In genomic region chr17:35875439-35876139, GRCh38 we compare ENCODE assay signal across 16 cellular contexts. TPM values are rescaled to one million over a fixed set of nuclear protein-coding genes. Genes with fewer than 3 reads are reported as not detected.
DNase-seq lines count a peak whose midpoint lies in the region; ATAC-seq, FAIRE-seq and TF ChIP-seq lines count a peak whose summit lies in the region.
"Had no signal": no experiment of that assay in that cellular context is flagged by ENCODE, and none has a peak within 500 bp of the region (broad histone marks: within the 10 kb centered on the region; RNA-seq: fewer than 3 reads in every experiment).

No MANE protein-coding gene starts in this region.

- 35% methylated on average over 7 of the region's 7 CpGs for WGBS in right lobe of liver (ENCODE audit: insufficient coverage, low coverage, low lambda C conversion rate, missing lambda C conversion rate)
- WGBS in transverse colon (ENCODE audit: low coverage in 1 of 2), 2 donors, result 62 to 74% methylated on average over 4 to 7 of the region's 7 CpGs

- TF ChIP-seq EP300 in transverse colon (IDR thresholded peaks at IDR 0.05; ENCODE audit: low read depth), result no peak

- H3K4me3 ChIP-seq in right lobe of liver (no peak overlapping the region), transverse colon (no peak overlapping the region)
- H3K4me3 ChIP-seq: skin epidermis had no signal

- POLR2A ChIA-PET in activated CD4-positive, alpha-beta memory T cell treated with anti-CD3 and anti-CD28 coated beads, Interleukin-2, amount 10 ng/mL, durations not matched to agents 7 days and 5 days (lab: Charles Lee), result interaction anchor here (0.5 to 9.4 kb wide), 11 partner anchors 17 to 67 kb away, joined by 3 to 228 read pairs (median 5); partner anchors contain the start of genes RDM1 and TAF15

- peaks cover 39% of the 10 kb centered on the region for H3K36me3 Mint-ChIP-seq in T-helper 1 cell treated with Interleukin-12 subunit alpha and Interleukin-12 subunit beta and Interleukin-4 antibody, amounts not matched to agents 30 μg/mL and 1 μg/mL, for 36 hours (ENCODE audit: low read depth)
- H3K36me3 Mint-ChIP-seq in activated CD4-positive, alpha-beta memory T cell treated with anti-CD3 and anti-CD28 coated beads, Interleukin-2, amount 10 ng/mL, durations not matched to agents 7 days and 5 days (ENCODE audit: low read depth), result peaks cover 75% of the 10 kb centered on the region

- H3K27ac Mint-ChIP-seq in T-helper 1 cell treated with Interleukin-12 subunit alpha and Interleukin-12 subunit beta and Interleukin-4 antibody, amounts not matched to agents 30 μg/mL and 1 μg/mL, for 36 hours, result peak overlapping the region; percentile 53
- peak overlapping the region; percentile 76 for H3K27ac Mint-ChIP-seq in activated CD4-positive, alpha-beta memory T cell treated with anti-CD3 and anti-CD28 coated beads, Interleukin-2, amount 10 ng/mL, durations not matched to agents 7 days and 5 days

- peak overlapping the region; percentile 1 for H3K4me3 Mint-ChIP-seq in T-helper 1 cell treated with Interleukin-12 subunit alpha and Interleukin-12 subunit beta and Interleukin-4 antibody, amounts not matched to agents 30 μg/mL and 1 μg/mL, for 36 hours
- peak overlapping the region; percentile 47 for H3K4me3 Mint-ChIP-seq in activated CD4-positive, alpha-beta memory T cell treated with anti-CD3 and anti-CD28 coated beads, Interleukin-2, amount 10 ng/mL, durations not matched to agents 7 days and 5 days

- H3K27ac ChIP-seq in right lobe of liver (no peak overlapping the region), transverse colon (peak overlapping the region in 1 of 4 donors; percentile 6)

- no peaks in the 10 kb centered on the region for H3K27me3 Mint-ChIP-seq in T-helper 1 cell treated with Interleukin-12 subunit alpha and Interleukin-12 subunit beta and Interleukin-4 antibody, amounts not matched to agents 30 μg/mL and 1 μg/mL, for 36 hours (ENCODE audit: low read depth)
- H3K27me3 Mint-ChIP-seq in activated CD4-positive, alpha-beta memory T cell treated with anti-CD3 and anti-CD28 coated beads, Interleukin-2, amount 10 ng/mL, durations not matched to agents 7 days and 5 days, result no peaks in the 10 kb centered on the region

- TF ChIP-seq CTCF in right lobe of liver (IDR thresholded peaks at IDR 0.05), result no peak
- no peak for TF ChIP-seq CTCF in transverse colon (IDR thresholded peaks at IDR 0.05)

- in situ Hi-C loops in transverse colon (cut with MboI; ENCODE audit: low pct_ligation_motif_present in 1 of 4, low pct_unique_long_range_greater_than_20kb in 1 of 4, low sequenced_read_pairs in 3 of 4), result no loop called here

- CTCF ChIA-PET in activated CD4-positive, alpha-beta memory T cell treated with anti-CD3 and anti-CD28 coated beads, Interleukin-2, amount 10 ng/mL, durations not matched to agents 7 days and 5 days (lab: Charles Lee), result interaction anchor here (1.1 to 1.7 kb wide), 5 partner anchors 25 to 273 kb away, joined by 4 to 9 read pairs (median 4); partner anchors contain the start of gene TAF15

- H3K27me3 ChIP-seq in right lobe of liver (no peaks in the 10 kb centered on the region), transverse colon (no peaks in the 10 kb centered on the region)

- H3K36me3 ChIP-seq in right lobe of liver, result no peaks in the 10 kb centered on the region
- H3K36me3 ChIP-seq in transverse colon, result no peaks in the 10 kb centered on the region

- peaks cover 58% of the 10 kb centered on the region for H3K4me1 Mint-ChIP-seq in T-helper 1 cell treated with Interleukin-12 subunit alpha and Interleukin-12 subunit beta and Interleukin-4 antibody, amounts not matched to agents 30 μg/mL and 1 μg/mL, for 36 hours (ENCODE audit: low read depth)
- H3K4me1 Mint-ChIP-seq in activated CD4-positive, alpha-beta memory T cell treated with anti-CD3 and anti-CD28 coated beads, Interleukin-2, amount 10 ng/mL, durations not matched to agents 7 days and 5 days, result peaks cover 79% of the 10 kb centered on the region

- DNase-seq in T-helper 1 cell (no peak), GM12891 (ENCODE audit: insufficient read length, low spot score) (no peak), right lobe of liver (no peak), NCI-H1930 (lab: John Stamatoyannopoulos, UW) (no peak), transverse colon (no peak), 8988T (no peak)
- DNase-seq in activated CD4-positive, alpha-beta memory T cell treated with anti-CD3 and anti-CD28 coated beads, Interleukin-2, amount 10 ng/mL, durations not matched to agents 7 days and 5 days, result peak; percentile 28
- DNase-seq: NCI-H1092 had no signal

- no peaks in the 10 kb centered on the region for H3K9me3 Mint-ChIP-seq in T-helper 1 cell treated with Interleukin-12 subunit alpha and Interleukin-12 subunit beta and Interleukin-4 antibody, amounts not matched to agents 30 μg/mL and 1 μg/mL, for 36 hours
- H3K9me3 Mint-ChIP-seq in activated CD4-positive, alpha-beta memory T cell treated with anti-CD3 and anti-CD28 coated beads, Interleukin-2, amount 10 ng/mL, durations not matched to agents 7 days and 5 days, result no peaks in the 10 kb centered on the region

- TF ChIP-seq POLR2A in GM12891 (IDR thresholded peaks at IDR 0.05; ENCODE audit: low read depth, low read length) (no peak), right lobe of liver (IDR thresholded peaks at IDR 0.05) (no peak), transverse colon (IDR thresholded peaks at IDR 0.05) (no peak)

- no peak for FAIRE-seq in GM12891 (lab: Jason Lieb, UNC)
- FAIRE-seq: A204.1, bronchial epithelial cell, frontal cortex had no signal

- intact Hi-C loops in right lobe of liver (cut with DNase I), result no loop called here
- intact Hi-C loops in transverse colon (cut with DNase I; ENCODE audit: low total_unique reads), result loop anchor here (2.0 kb wide), 1 partner anchor 49 kb away; no protein-coding TSS in a partner anchor

- H3K9me3 ChIP-seq in right lobe of liver (no peaks in the 10 kb centered on the region), transverse colon (no peaks in the 10 kb centered on the region)

- ATAC-seq in right lobe of liver, result peak; percentile 29 to 56 (median 41)

- H3K4me1 ChIP-seq in right lobe of liver, result no peaks in the 10 kb centered on the region
- no peaks in the 10 kb centered on the region for H3K4me1 ChIP-seq in transverse colon

TF ChIP-seq in GM12891, 5 proteins besides CTCF, POLR2A, EP300 and RAD21:
- TF ChIP-seq SPI1 (IDR thresholded peaks at IDR 0.05; ENCODE audit: low read depth, low read length), result peak; percentile 67
- TF ChIP-seq TAF1 (IDR thresholded peaks at IDR 0.05; ENCODE audit: low read depth, low read length), result no peak
- TF ChIP-seq POU2F2 (IDR thresholded peaks at IDR 0.05; ENCODE audit: low read depth, low read length), result no peak

RNA-seq across cellular contexts. Expression of gene CCL5, which starts 4.6 kb away (rescaled TPM):
- 60.0 TPM for polyA plus RNA-seq in GM12891 (2012; ENCODE audit: low read depth, missing spikeins)
- 100 to 1,000 TPM; 482 to 491 TPM for total RNA-seq in activated CD4-positive, alpha-beta memory T cell treated with anti-CD3 and anti-CD28 coated beads, Interleukin-2, amount 10 ng/mL, durations not matched to agents 7 days and 5 days
- 1 to 10 TPM in 5 of 6 experiments, under 1 TPM in 1; 0.53 to 3.4 (median 2.5) TPM for total RNA-seq in right lobe of liver
- 10 to 100 TPM in 2 of 4 donors, 1 to 10 TPM in 2; 1.8 to 12.8 (median 6.2) TPM for total RNA-seq in transverse colon
- total RNA-seq: bronchial epithelial cell, frontal cortex had no signal

RNA-seq across cellular contexts. Expression of gene HEATR9, which starts 6.9 kb away (rescaled TPM):
- polyA plus RNA-seq in GM12891 (2012; ENCODE audit: low read depth, missing spikeins), result not detected
- total RNA-seq in activated CD4-positive, alpha-beta memory T cell treated with anti-CD3 and anti-CD28 coated beads, Interleukin-2, amount 10 ng/mL, durations not matched to agents 7 days and 5 days, result 1 to 10 TPM; 2.3 to 3.1 TPM
- total RNA-seq in right lobe of liver (not detected), transverse colon (not detected)
- total RNA-seq: bronchial epithelial cell, frontal cortex, mesenteric fat pad, osteoblast, SK-MEL-5 had no signal

RNA-seq across cellular contexts. Expression of gene RDM1, which starts 55.0 kb away (rescaled TPM):
- 9.0 TPM for polyA plus RNA-seq in GM12891 (2012; ENCODE audit: low read depth, missing spikeins)
- total RNA-seq in activated CD4-positive, alpha-beta memory T cell treated with anti-CD3 and anti-CD28 coated beads, Interleukin-2, amount 10 ng/mL, durations not matched to agents 7 days and 5 days, result 10 to 100 TPM; 14.4 to 16.9 TPM
- total RNA-seq in right lobe of liver (not detected), transverse colon (10 to 100 TPM in 1 of 4 donors, not detected in 3; 39.2 TPM)
- total RNA-seq: bronchial epithelial cell, mesenteric fat pad had no signal

Comparison
In these comparisons a context has a peak if more than half of its experiments do, and no peak if none do; other contexts are left out.
1. RNA of gene CCL5, which starts 4.6 kb away (total RNA-seq): 482 to 491 TPM in activated CD4-positive, alpha-beta memory T cell treated with anti-CD3 and anti-CD28 coated beads, Interleukin-2, amount 10 ng/mL, durations not matched to agents 7 days and 5 days; 1.8 to 12.8 TPM in transverse colon and 0.53 to 3.4 TPM in right lobe of liver; every median in the first group is over 10 times any median in the second.